1 cellular context compared by ENCODE assay signal in genomic region chr5:75362474-75362975, GRCh38.
TF ChIP-seq lines count a peak whose summit lies in the region.

No MANE protein-coding gene starts in this region.

TF ChIP-seq in GM23338, 12 proteins besides CTCF, POLR2A, EP300 and RAD21 (continued from another document):
- no peak for TF ChIP-seq ZNF462 (CRISPR knock-in tag; IDR thresholded peaks at IDR 0.05)
- no peak for TF ChIP-seq STAT1 (IDR thresholded peaks at IDR 0.05; ENCODE audit: unreplicated experiment)
- TF ChIP-seq EZH2 (IDR thresholded peaks at IDR 0.05; ENCODE audit: low read depth, unreplicated experiment): no peak
- no peak for TF ChIP-seq POLR2AphosphoS5 (IDR thresholded peaks at IDR 0.05; ENCODE audit: low read depth)
- no peak for TF ChIP-seq ZNF331 (CRISPR knock-in tag; IDR thresholded peaks at IDR 0.05; ENCODE audit: low read depth)
- TF ChIP-seq CREB1 (CRISPR knock-in tag; IDR thresholded peaks at IDR 0.05; ENCODE audit: low read depth): no peak
- TF ChIP-seq ZNF114 (CRISPR knock-in tag; IDR thresholded peaks at IDR 0.05): no peak
- no peak for TF ChIP-seq REST (IDR thresholded peaks at IDR 0.05; ENCODE audit: unreplicated experiment)
